In genomic region chr19:46550684-46551083, GRCh38 we compare ENCODE assay signal across 10 cellular contexts. TPM values are rescaled to one million over a fixed set of nuclear protein-coding genes. Genes with fewer than 3 reads are reported as not detected.
"Had no signal": no experiment of that assay in that cellular context is flagged by ENCODE, and none has a peak within 500 bp of the region (broad histone marks: within the 10 kb centered on the region; RNA-seq: fewer than 3 reads in every experiment).

No MANE protein-coding gene starts in this region.

- ATAC-seq: GM23338, HCT116 had no signal

- H3K4me3 Mint-ChIP-seq: GM23338, H9, HFFc6 had no signal

- H3K4me2 ChIP-seq: GM23338 had no signal

- H3K27ac Mint-ChIP-seq: GM23338, H9, HFFc6 had no signal

- H3K4me3 ChIP-seq: GM23248, GM23338, HAP-1 had no signal

- H3K36me3 ChIP-seq: HAP-1 had no signal

- DNase-seq: GM23248, GOT3, H7, H9, HCEC 1CT, HFFc6 had no signal

- H3K27ac ChIP-seq: GM23248 had no signal

- H2AFZ ChIP-seq: GM23248, GM23338 had no signal

RNA-seq across cellular contexts. Expression of gene PNMA8B, which starts 55.0 kb away (rescaled TPM):
- total RNA-seq: H4 had no signal
